Comparison of ENCODE assay signal across 8 cellular contexts in genomic region chr4:924107-925096, GRCh38. TPM values are rescaled to one million over a fixed set of nuclear protein-coding genes. Genes with fewer than 3 reads are reported as not detected.
A peak's percentile ranks its signal among the peaks of the same experiment; 100 is the strongest.
DNase-seq lines count a peak whose midpoint lies in the region; ATAC-seq and TF ChIP-seq lines count a peak whose summit lies in the region.

No MANE protein-coding gene starts in this region.

- H3K23ac ChIP-seq in H9 (ENCODE audit: insufficient read length, low read depth, low read length) = no peak overlapping the region

- H2BK5ac ChIP-seq in H9 (ENCODE audit: insufficient read length, low read length) = no peak overlapping the region

- POLR2A ChIA-PET in activated B cell treated with CpG ODN at 0.5 μM for 24 hours (lab: Charles Lee) = interaction anchor here (0.6 to 4.2 kb wide), 4 partner anchors 9 to 230 kb away, joined by 4 to 73 read pairs (median 20); partner anchors contain the start of genes GAK and TMEM175

- no peak overlapping the region for H3K18ac ChIP-seq in H9 (ENCODE audit: insufficient read length, low read depth, low read length)

- no peak overlapping the region for H3K27ac ChIP-seq in H9 (ENCODE audit: insufficient read length, low read depth, low read length)

- H3K4me3 Mint-ChIP-seq in H9 = no peak overlapping the region; a peak in 1 of 5 replicates
- H3K4me3 Mint-ChIP-seq in activated B cell treated with CpG ODN at 0.5 μM for 24 hours = peak overlapping the region; percentile 29

- H3T11ph ChIP-seq in H9 (ENCODE audit: low read length) = no peak overlapping the region

- H4K8ac ChIP-seq in H9 (replicated peaks; ENCODE audit: insufficient read length, low read depth, low read length) = no peak overlapping the region

- H2AK5ac ChIP-seq in H9 (ENCODE audit: insufficient read length, low read length) = no peak overlapping the region

- H3K79me2 ChIP-seq in H9 (ENCODE audit: insufficient read depth, low read length) = peaks cover 17% of the 10 kb centered on the region; the same call in 1 of the 2 replicates

- H3K9me3 ChIP-seq in H9 (ENCODE audit: control insufficient read depth, low read depth, low read length) = no peaks in the 10 kb centered on the region

- no peak overlapping the region for H4K91ac ChIP-seq in H9 (ENCODE audit: insufficient read length, low read depth, low read length)

- H3K9me3 Mint-ChIP-seq in H9 (no peaks in the 10 kb centered on the region), activated B cell treated with CpG ODN at 0.5 μM for 24 hours (peaks cover 2% of the 10 kb centered on the region)

- WGBS in H9 (ENCODE audit: extremely low coverage, insufficient read length, low lambda C conversion rate) = no CpG with 5 or more reads among the region's 18 CpGs

- H4K20me1 ChIP-seq in H9 (ENCODE audit: control insufficient read depth, insufficient read depth, insufficient read length) = no peaks in the 10 kb centered on the region

- H3K27me3 Mint-ChIP-seq in H9 (ENCODE audit: low read depth) (no peaks in the 10 kb centered on the region), activated B cell treated with CpG ODN at 0.5 μM for 24 hours (no peaks in the 10 kb centered on the region)

- H3K4ac ChIP-seq in H9 (ENCODE audit: low read depth, low read length) = no peak overlapping the region

- peaks cover 15 to 16% of the 10 kb centered on the region in 2 experiments for H3K4me1 Mint-ChIP-seq in H9
- peaks cover 78% of the 10 kb centered on the region for H3K4me1 Mint-ChIP-seq in activated B cell treated with CpG ODN at 0.5 μM for 24 hours

- no peaks in the 10 kb centered on the region for H3K4me1 ChIP-seq in H9 (ENCODE audit: insufficient read depth, low read length)

- no peak overlapping the region for H3K14ac ChIP-seq in H9 (ENCODE audit: insufficient read depth, low read length)

- H2BK20ac ChIP-seq in H9 (ENCODE audit: low read depth, low read length, poor library complexity, severe bottlenecking) = no peak overlapping the region

- H3K56ac ChIP-seq in H9 (ENCODE audit: insufficient read length, low read depth, low read length) = no peak overlapping the region

- no peaks in the 10 kb centered on the region for H3K23me2 ChIP-seq in H9 (ENCODE audit: insufficient read length, low read depth, low read length, poor library complexity, severe bottlenecking)

- H2AFZ ChIP-seq in H9 (ENCODE audit: low read length) = no peak overlapping the region

- CTCF ChIA-PET in activated B cell treated with CpG ODN at 0.5 μM for 24 hours (lab: Charles Lee) = no interaction called here

- H3K36me3 Mint-ChIP-seq in H9 (ENCODE audit: insufficient read depth in 1 of 3, low read depth in 3 of 3) (peaks cover 0 to 4% (median 0%) of the 10 kb centered on the region in 3 experiments; a peak in 3 of 7 replicates), activated B cell treated with CpG ODN at 0.5 μM for 24 hours (ENCODE audit: low read depth) (peaks cover 17% of the 10 kb centered on the region)

- no peak overlapping the region for H3K4me2 ChIP-seq in H9 (ENCODE audit: insufficient read depth, insufficient read length, low read length)

- DNase-seq in EH (ENCODE audit: low read depth) (peak; percentile 47), H9 (peak; percentile 37), activated B cell treated with CpG ODN at 0.5 μM for 24 hours (no peak), kidney tubule cell (ENCODE audit: low spot score) (peak; percentile 78), occipital lobe (lab: John Stamatoyannopoulos, UW) (no peak), NCI-H1694 (lab: John Stamatoyannopoulos, UW) (no peak), DMS153 treated with DMSO at 0.1 percent for 48 hours (lab: John Stamatoyannopoulos, UW; ENCODE audit: unreplicated experiment) (no peak)

- H2BK120ac ChIP-seq in H9 (ENCODE audit: low read depth, low read length, poor library complexity, severe bottlenecking) = no peak overlapping the region

- intact Hi-C loops in activated B cell treated with CpG ODN at 0.5 μM for 24 hours (cut with micrococcal nuclease) = loop anchor here (5.0 kb wide), 2 partner anchors 63 to 133 kb away; partner anchors contain the start of gene IDUA

- H3K27me3 ChIP-seq in H9 (ENCODE audit: insufficient read depth, low read length) = no peaks in the 10 kb centered on the region

- ATAC-seq in activated B cell treated with CpG ODN at 0.5 μM for 24 hours (ENCODE audit: low read depth) = peak; percentile 37
- no peak for ATAC-seq in HG02973 (IDR thresholded peaks at IDR 0.05; ENCODE audit: unreplicated experiment)

- peaks cover 19% of the 10 kb centered on the region for H3K79me1 ChIP-seq in H9 (ENCODE audit: insufficient read depth, low read depth, low read length, poor library complexity, severe bottlenecking)

- TF ChIP-seq CTCF in H9 (conservative IDR thresholded peaks at IDR 0.05) (no peak), activated B cell treated with CpG ODN at 0.5 μM for 24 hours (IDR thresholded peaks at IDR 0.05) (no peak)

- no peak overlapping the region for H3K9ac ChIP-seq in H9 (ENCODE audit: extremely low read depth, insufficient read length, low read length)

- H3K27ac Mint-ChIP-seq in H9 (peak overlapping the region in 2 of 3 experiments; percentile 62 to 71; a peak in 4 of 7 replicates), activated B cell treated with CpG ODN at 0.5 μM for 24 hours (peak overlapping the region; percentile 70)

- H4K5ac ChIP-seq in H9 (ENCODE audit: insufficient read length, low read depth, low read length) = no peak overlapping the region

- H2BK12ac ChIP-seq in H9 (ENCODE audit: insufficient read length, low read depth, low read length) = no peak overlapping the region

- H2BK15ac ChIP-seq in H9 (ENCODE audit: low read depth, low read length) = no peak overlapping the region

RNA-seq across cellular contexts. Expression of gene GAK, which starts 7.7 kb away (rescaled TPM):
- total RNA-seq in H9 (2021) = 80.7 and 82.5 TPM in 2 replicates
- total RNA-seq in activated B cell treated with CpG ODN at 0.5 μM for 24 hours = 159 and 172 TPM in 2 replicates
- total RNA-seq in occipital lobe = 45.2 TPM

RNA-seq across cellular contexts. Expression of gene TMEM175, which starts 7.9 kb away (rescaled TPM):
- total RNA-seq in H9 (2021) (6.4 and 6.8 TPM in 2 replicates), activated B cell treated with CpG ODN at 0.5 μM for 24 hours (24.5 and 28.8 TPM in 2 replicates), occipital lobe (30.3 TPM)

RNA-seq across cellular contexts. Expression of gene DGKQ, which starts 49.0 kb away (rescaled TPM):
- 11.4 and 12.4 TPM in 2 replicates for total RNA-seq in H9 (2021)
- 16.3 and 16.4 TPM in 2 replicates for total RNA-seq in activated B cell treated with CpG ODN at 0.5 μM for 24 hours
- 6.7 TPM for total RNA-seq in occipital lobe

Comparison
In these comparisons a context has a peak if more than half of its experiments do, and no peak if none do; other contexts are left out.
1. DNase-seq: peak in EH (single experiment), H9 (single experiment) and kidney tubule cell (single experiment); none in activated B cell treated with CpG ODN at 0.5 μM for 24 hours (single experiment), occipital lobe (single experiment), NCI-H1694 (single experiment) and DMS153 treated with DMSO at 0.1 percent for 48 hours (single experiment).